Comparison of ENCODE assay signal across 29 cellular contexts in genomic region chr5:162948677-162949076, GRCh38.
DNase-seq lines count a peak whose midpoint lies in the region; TF ChIP-seq lines count a peak whose summit lies in the region.
"Had no signal": no experiment of that assay in that cellular context is flagged by ENCODE, and none has a peak within 500 bp of the region (broad histone marks: within the 10 kb centered on the region; RNA-seq: fewer than 3 reads in every experiment).

No MANE protein-coding gene starts in this region.

- H3F3A ChIP-seq in neural cell (ENCODE audit: insufficient read depth, low read length, poor library complexity, severe bottlenecking), result peaks cover 7% of the 10 kb centered on the region

- peak overlapping the region; percentile 39 for H3K4me3 ChIP-seq in neural cell (ENCODE audit: low read length)
- H3K4me3 ChIP-seq: A549; BLaER1; BLaER1 treated with 17β-estradiol and CSF1 and Interleukin-3, amounts not matched to agents 10 nM and 100 nM had no signal

- H3K9me2 ChIP-seq in neural cell (ENCODE audit: insufficient read depth, low read length), result no peaks in the 10 kb centered on the region

- no peak overlapping the region for H3K27ac Mint-ChIP-seq in glutamatergic neuron (ENCODE audit: unreplicated experiment)
- H3K27ac Mint-ChIP-seq: B cell; CD14-positive monocyte; CD4-positive, alpha-beta memory T cell; CD4-positive, alpha-beta T cell; CD8-positive, alpha-beta memory T cell; CD8-positive, alpha-beta T cell had no signal

- H2AFZ ChIP-seq in neural cell (ENCODE audit: low read depth, low read length), result no peak overlapping the region

- TF ChIP-seq EP300 in neural cell (conservative IDR thresholded peaks at IDR 0.05; ENCODE audit: poor library complexity, severe bottlenecking), result peak; percentile 96

- H3K9me3 Mint-ChIP-seq in glutamatergic neuron (ENCODE audit: unreplicated experiment), result no peaks in the 10 kb centered on the region

- H3K27me3 Mint-ChIP-seq in glutamatergic neuron (ENCODE audit: unreplicated experiment), result no peaks in the 10 kb centered on the region
- H3K27me3 Mint-ChIP-seq: B cell; CD4-positive, alpha-beta memory T cell; CD4-positive, alpha-beta T cell; CD4-positive, CD25-positive, alpha-beta regulatory T cell; CD8-positive, alpha-beta memory T cell had no signal

- no peak overlapping the region for H3K4me3 Mint-ChIP-seq in glutamatergic neuron (ENCODE audit: unreplicated experiment)
- H3K4me3 Mint-ChIP-seq: B cell; CD14-positive monocyte; CD4-positive, alpha-beta memory T cell; CD4-positive, alpha-beta T cell; CD4-positive, CD25-positive, alpha-beta regulatory T cell; CD8-positive, alpha-beta memory T cell; CD8-positive, alpha-beta T cell had no signal

- H3K4me2 ChIP-seq in neural cell (ENCODE audit: low read length), result peak overlapping the region; percentile 31
- H3K4me2 ChIP-seq: A549; BLaER1; BLaER1 treated with 17β-estradiol and CSF1 and Interleukin-3, amounts not matched to agents 10 nM and 100 nM had no signal

- no peaks in the 10 kb centered on the region for H3K4me1 Mint-ChIP-seq in glutamatergic neuron (ENCODE audit: low read depth, unreplicated experiment)
- H3K4me1 Mint-ChIP-seq: B cell; CD14-positive monocyte; CD4-positive, alpha-beta memory T cell; CD4-positive, CD25-positive, alpha-beta regulatory T cell; CD8-positive, alpha-beta memory T cell had no signal

- no peaks in the 10 kb centered on the region for H3K79me2 ChIP-seq in neural cell (replicated peaks; ENCODE audit: insufficient read depth, low read length)

- no peak for DNase-seq in glutamatergic neuron
- DNase-seq: 8988T; ACHN; AML-193; BE2C; C1 segment of cervical spinal cord; Caco-2; Calu3; CD4-positive, alpha-beta memory T cell; CD4-positive, alpha-beta T cell; CD4-positive, CD25-positive, alpha-beta regulatory T cell; CD8-positive, alpha-beta memory T cell; CD8-positive, alpha-beta T cell; COR-L47; DMS 273 treated with DMSO at 0.1 percent for 48 hours; DMS153; DMS53; DMS79; DMS79 treated with DMSO at 0.1 percent for 48 hours; DND-41; EL had no signal

- no peaks in the 10 kb centered on the region for H3K36me3 ChIP-seq in neural cell (ENCODE audit: insufficient read depth, low read length)
- H3K36me3 ChIP-seq: BE2C; BLaER1; BLaER1 treated with 17β-estradiol and CSF1 and Interleukin-3, amounts not matched to agents 10 nM and 100 nM had no signal

- no peaks in the 10 kb centered on the region for H3K36me3 Mint-ChIP-seq in glutamatergic neuron (ENCODE audit: unreplicated experiment)
- H3K36me3 Mint-ChIP-seq: CD14-positive monocyte; CD4-positive, alpha-beta memory T cell; CD4-positive, CD25-positive, alpha-beta regulatory T cell; CD8-positive, alpha-beta memory T cell; CD8-positive, alpha-beta T cell had no signal

- TF ChIP-seq CTCF in neural cell (IDR thresholded peaks at IDR 0.05; ENCODE audit: poor library complexity, severe bottlenecking) (no peak), glutamatergic neuron (IDR thresholded peaks at IDR 0.05; ENCODE audit: partially characterized antibody, unreplicated experiment) (no peak)

- no peak for TF ChIP-seq RAD21 in neural cell (conservative IDR thresholded peaks at IDR 0.05)

- no peaks in the 10 kb centered on the region for H4K20me1 ChIP-seq in neural cell (ENCODE audit: insufficient read depth)
- H4K20me1 ChIP-seq: BLaER1; BLaER1 treated with 17β-estradiol and CSF1 and Interleukin-3, amounts not matched to agents 10 nM and 100 nM had no signal

- no peaks in the 10 kb centered on the region for H3K9me3 ChIP-seq in neural cell (ENCODE audit: low read length)
- H3K9me3 ChIP-seq: A549; BE2C; BLaER1; BLaER1 treated with 17β-estradiol and CSF1 and Interleukin-3, amounts not matched to agents 10 nM and 100 nM; Caco-2 had no signal

- H3K9ac ChIP-seq in neural cell (ENCODE audit: low read length), result peak overlapping the region; percentile 42
- H3K9ac ChIP-seq: BLaER1; BLaER1 treated with 17β-estradiol and CSF1 and Interleukin-3, amounts not matched to agents 10 nM and 100 nM had no signal

- H3K27ac ChIP-seq in neural cell (ENCODE audit: low read length), result peak overlapping the region; percentile 88
- H3K27ac ChIP-seq: 22Rv1; A549; BLaER1; BLaER1 treated with 17β-estradiol and CSF1 and Interleukin-3, amounts not matched to agents 10 nM and 100 nM; C4-2B had no signal

- no peaks in the 10 kb centered on the region for H3K27me3 ChIP-seq in neural cell (ENCODE audit: insufficient read depth, low read depth, low read length)
- H3K27me3 ChIP-seq: BE2C; BLaER1; BLaER1 treated with 17β-estradiol and CSF1 and Interleukin-3, amounts not matched to agents 10 nM and 100 nM had no signal

TF ChIP-seq in neural cell, 6 proteins besides CTCF, POLR2A, EP300 and RAD21:
- TF ChIP-seq MXI1 (conservative IDR thresholded peaks at IDR 0.05; ENCODE audit: poor library complexity, severe bottlenecking), result no peak
- no peak for TF ChIP-seq REST (IDR thresholded peaks at IDR 0.05; ENCODE audit: borderline replicate concordance)
- TF ChIP-seq POLR2AphosphoS5 (IDR thresholded peaks at IDR 0.05), result peak; percentile 47
